ENCODE assay signal across 18 cellular contexts in genomic region chr10:72226418-72227027, GRCh38. TPM values are rescaled to one million over a fixed set of nuclear protein-coding genes. Genes with fewer than 3 reads are reported as not detected.
DNase-seq lines count a peak whose midpoint lies in the region; ATAC-seq and TF ChIP-seq lines count a peak whose summit lies in the region.
"Had no signal": no experiment of that assay in that cellular context is flagged by ENCODE, and none has a peak within 500 bp of the region (broad histone marks: within the 10 kb centered on the region; RNA-seq: fewer than 3 reads in every experiment).

No MANE protein-coding gene starts in this region.

- H2BK15ac ChIP-seq in H9 (ENCODE audit: low read depth, low read length), result no peak overlapping the region

- DNase-seq in activated CD4-positive, CD25-positive, alpha-beta regulatory T cell treated with anti-CD3 and anti-CD28 coated beads, Interleukin-2, amount 50 U/mL, for 72 hours, result no peak
- DNase-seq in H9, result no peak
- DNase-seq in ascending aorta (ENCODE audit: low spot score in 2 of 2), result no peak
- DNase-seq in sciatic nerve (ENCODE audit: low spot score), result peak; percentile 19
- DNase-seq in HPDE6-E6E7 (ENCODE audit: extremely low spot score), result no peak
- DNase-seq in NCI-H1694 treated with DMSO at 0.1 percent for 48 hours (lab: John Stamatoyannopoulos, UW), result no peak
- no peak for DNase-seq in midbrain (lab: John Stamatoyannopoulos, UW)
- DNase-seq: 8988T, H7, heart left ventricle, kidney, NCI-H82, pancreas, small intestine had no signal

- no peaks in the 10 kb centered on the region for H3K27me3 Mint-ChIP-seq in H9 (ENCODE audit: low read depth)
- H3K27me3 Mint-ChIP-seq: dendritic cell treated with granulocyte-macrophage colony-stimulating factor and Interleukin-4, amounts not matched to agents 40 ng/mL and 50 ng/mL, for 4 days; stimulated activated memory B cell treated with anti-CD40 and anti-IgM and Interleukin-4, amounts not matched to agents 10 μg/mL and 1 μg/mL and 100 μg/mL, for 72 hours had no signal

- peaks cover 13 to 38% of the 10 kb centered on the region in 2 donors for H3K36me3 ChIP-seq in ascending aorta

- no peak overlapping the region for H3K4me3 Mint-ChIP-seq in H9
- H3K4me3 Mint-ChIP-seq: dendritic cell treated with granulocyte-macrophage colony-stimulating factor and Interleukin-4, amounts not matched to agents 40 ng/mL and 50 ng/mL, for 4 days; stimulated activated memory B cell treated with anti-CD40 and anti-IgM and Interleukin-4, amounts not matched to agents 10 μg/mL and 1 μg/mL and 100 μg/mL, for 72 hours had no signal

- H4K5ac ChIP-seq in H9 (ENCODE audit: insufficient read length, low read depth, low read length), result no peak overlapping the region

- H2BK5ac ChIP-seq in H9 (ENCODE audit: insufficient read length, low read length), result no peak overlapping the region

- H4K20me1 ChIP-seq in H9 (ENCODE audit: control insufficient read depth, insufficient read depth, insufficient read length), result no peaks in the 10 kb centered on the region

- H3K4me1 ChIP-seq in H9 (ENCODE audit: insufficient read depth, low read length), result peaks cover 2% of the 10 kb centered on the region; the same call in 1 of the 2 replicates
- H3K4me1 ChIP-seq in ascending aorta, result peaks cover 4 to 54% of the 10 kb centered on the region in 2 donors

- no peak overlapping the region for H2AFZ ChIP-seq in H9 (ENCODE audit: low read length)

- no peak overlapping the region for H3K9ac ChIP-seq in H9 (ENCODE audit: extremely low read depth, insufficient read length, low read length)

- intact Hi-C loops in ascending aorta (cut with DNase I) (no loop called here), sciatic nerve (cut with DNase I) (no loop called here)

- H3K56ac ChIP-seq in H9 (ENCODE audit: insufficient read length, low read depth, low read length), result no peak overlapping the region

- no peak overlapping the region for H3T11ph ChIP-seq in H9 (ENCODE audit: low read length)

- no peak overlapping the region for H3K18ac ChIP-seq in H9 (ENCODE audit: insufficient read length, low read depth, low read length)

- WGBS in H9 (ENCODE audit: extremely low coverage, insufficient read length, low lambda C conversion rate), result no CpG with 5 or more reads among the region's 6 CpGs

- peak overlapping the region in 2 of 3 experiments; percentile 48 to 66; a peak in 4 of 7 replicates for H3K27ac Mint-ChIP-seq in H9
- H3K27ac Mint-ChIP-seq: dendritic cell treated with granulocyte-macrophage colony-stimulating factor and Interleukin-4, amounts not matched to agents 40 ng/mL and 50 ng/mL, for 4 days; stimulated activated memory B cell treated with anti-CD40 and anti-IgM and Interleukin-4, amounts not matched to agents 10 μg/mL and 1 μg/mL and 100 μg/mL, for 72 hours had no signal

- no peak overlapping the region for H3K27ac ChIP-seq in H9 (ENCODE audit: insufficient read length, low read depth, low read length)
- H3K27ac ChIP-seq in ascending aorta, result peak overlapping the region; percentile 63 to 85

- H2AK5ac ChIP-seq in H9 (ENCODE audit: insufficient read length, low read length), result no peak overlapping the region

- no peaks in the 10 kb centered on the region; a peak in 1 of 5 replicates for H3K9me3 Mint-ChIP-seq in H9
- H3K9me3 Mint-ChIP-seq: dendritic cell treated with granulocyte-macrophage colony-stimulating factor and Interleukin-4, amounts not matched to agents 40 ng/mL and 50 ng/mL, for 4 days; stimulated activated memory B cell treated with anti-CD40 and anti-IgM and Interleukin-4, amounts not matched to agents 10 μg/mL and 1 μg/mL and 100 μg/mL, for 72 hours had no signal

- no peak overlapping the region for H3K4me3 ChIP-seq in ascending aorta
- H3K4me3 ChIP-seq: heart left ventricle, pancreas had no signal

- peaks cover 20 to 28% of the 10 kb centered on the region in 2 experiments for H3K4me1 Mint-ChIP-seq in H9

- no peak overlapping the region for H4K8ac ChIP-seq in H9 (replicated peaks; ENCODE audit: insufficient read length, low read depth, low read length)

- no peak overlapping the region for H4K91ac ChIP-seq in H9 (ENCODE audit: insufficient read length, low read depth, low read length)

- H3K14ac ChIP-seq in H9 (ENCODE audit: insufficient read depth, low read length), result no peak overlapping the region

- H3K4ac ChIP-seq in H9 (ENCODE audit: low read depth, low read length), result no peak overlapping the region

- H3K36me3 Mint-ChIP-seq in H9 (ENCODE audit: insufficient read depth in 1 of 3, low read depth in 3 of 3), result peaks cover 5 to 42% (median 33%) of the 10 kb centered on the region in 3 experiments; a peak in 6 of 7 replicates

- H2BK20ac ChIP-seq in H9 (ENCODE audit: low read depth, low read length, poor library complexity, severe bottlenecking), result no peak overlapping the region

- peaks cover 3% of the 10 kb centered on the region for H3K79me1 ChIP-seq in H9 (ENCODE audit: insufficient read depth, low read depth, low read length, poor library complexity, severe bottlenecking)

- no peak overlapping the region for H2BK120ac ChIP-seq in H9 (ENCODE audit: low read depth, low read length, poor library complexity, severe bottlenecking)

- no peak overlapping the region for H3K4me2 ChIP-seq in H9 (ENCODE audit: insufficient read depth, insufficient read length, low read length)

- no peak overlapping the region for H3K23ac ChIP-seq in H9 (ENCODE audit: insufficient read length, low read depth, low read length)

- H3K23me2 ChIP-seq in H9 (ENCODE audit: insufficient read length, low read depth, low read length, poor library complexity, severe bottlenecking), result no peaks in the 10 kb centered on the region

- H3K9me3 ChIP-seq in H9 (ENCODE audit: control insufficient read depth, low read depth, low read length) (no peaks in the 10 kb centered on the region), ascending aorta (no peaks in the 10 kb centered on the region)
- H3K9me3 ChIP-seq: heart left ventricle, pancreas had no signal

- H3K27me3 ChIP-seq in H9 (ENCODE audit: insufficient read depth, low read length) (no peaks in the 10 kb centered on the region), ascending aorta (no peaks in the 10 kb centered on the region)
- H3K27me3 ChIP-seq: heart left ventricle, pancreas had no signal

- H2BK12ac ChIP-seq in H9 (ENCODE audit: insufficient read length, low read depth, low read length), result no peak overlapping the region

- H3K79me2 ChIP-seq in H9 (ENCODE audit: insufficient read depth, low read length), result no peaks in the 10 kb centered on the region

- no peak for TF ChIP-seq CTCF in H9 (conservative IDR thresholded peaks at IDR 0.05)
- no peak for TF ChIP-seq CTCF in ascending aorta (IDR thresholded peaks at IDR 0.05)

- ATAC-seq in activated CD4-positive, CD25-positive, alpha-beta regulatory T cell treated with anti-CD3 and anti-CD28 coated beads, Interleukin-2, amount 50 U/mL, for 24 hours, result peak; percentile 49 to 68
- no peak for ATAC-seq in sciatic nerve
- ATAC-seq: esophagus mucosa; heart left ventricle; pancreas; stimulated activated memory B cell treated with anti-CD40 and anti-IgM and Interleukin-4, amounts not matched to agents 10 μg/mL and 1 μg/mL and 100 μg/mL, for 72 hours had no signal

RNA-seq across cellular contexts. Expression of gene ASCC1, which starts 10.4 kb away (rescaled TPM):
- 36.9 and 41.2 TPM in 2 replicates for total RNA-seq in H9 (2021)
- total RNA-seq in ascending aorta, result 5.5 TPM
- total RNA-seq in sciatic nerve, result 37.4 TPM

RNA-seq across cellular contexts. Expression of gene ANAPC16, which starts 10.7 kb away (rescaled TPM):
- 66.6 and 73.8 TPM in 2 replicates for total RNA-seq in H9 (2021)
- total RNA-seq in ascending aorta, result 22.8 TPM
- 76.1 TPM for total RNA-seq in sciatic nerve

RNA-seq across cellular contexts. Expression of gene DDIT4, which starts 47.2 kb away (rescaled TPM):
- total RNA-seq in H9 (2021) (82.9 and 84.0 TPM in 2 replicates), ascending aorta (394 TPM), sciatic nerve (232 TPM)
